In genomic region chr16:6926762-6927161, GRCh38 we compare ENCODE assay signal across 1 cellular context.
TF ChIP-seq lines count a peak whose summit lies in the region.

No MANE protein-coding gene starts in this region.

TF ChIP-seq in H1, 55 proteins besides CTCF, POLR2A, EP300 and RAD21 (continued from another document):
- TF ChIP-seq, protein P1, sequence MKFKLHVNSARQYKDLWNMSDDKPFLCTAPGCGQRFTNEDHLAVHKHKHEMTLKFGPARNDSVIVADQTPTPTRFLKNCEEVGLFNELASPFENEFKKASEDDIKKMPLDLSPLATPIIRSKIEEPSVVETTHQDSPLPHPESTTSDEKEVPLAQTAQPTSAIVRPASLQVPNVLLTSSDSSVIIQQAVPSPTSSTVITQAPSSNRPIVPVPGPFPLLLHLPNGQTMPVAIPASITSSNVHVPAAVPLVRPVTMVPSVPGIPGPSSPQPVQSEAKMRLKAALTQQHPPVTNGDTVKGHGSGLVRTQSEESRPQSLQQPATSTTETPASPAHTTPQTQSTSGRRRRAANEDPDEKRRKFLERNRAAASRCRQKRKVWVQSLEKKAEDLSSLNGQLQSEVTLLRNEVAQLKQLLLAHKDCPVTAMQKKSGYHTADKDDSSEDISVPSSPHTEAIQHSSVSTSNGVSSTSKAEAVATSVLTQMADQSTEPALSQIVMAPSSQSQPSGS (IDR thresholded peaks at IDR 0.05; ENCODE audit: low read length), result no peak
- TF ChIP-seq SRF (IDR thresholded peaks at IDR 0.05; ENCODE audit: low read depth, low read length), result no peak
- peak; percentile 70; the same call in 1 of the 2 replicates for TF ChIP-seq YY1 (IDR thresholded peaks at IDR 0.05; ENCODE audit: low read depth, low read length)
- TF ChIP-seq TBP (IDR thresholded peaks at IDR 0.05; ENCODE audit: low read depth, low read length), result no peak
